12 cellular contexts compared by ENCODE assay signal in genomic region chr3:135125171-135125801, GRCh38.
DNase-seq lines count a peak whose midpoint lies in the region; ATAC-seq and TF ChIP-seq lines count a peak whose summit lies in the region.
"Had no signal": no experiment of that assay in that cellular context is flagged by ENCODE, and none has a peak within 500 bp of the region (broad histone marks: within the 10 kb centered on the region; RNA-seq: fewer than 3 reads in every experiment).

No MANE protein-coding gene starts in this region.

- DNase-seq in A673 (ENCODE audit: low spot score) (peak; percentile 24), HCT116 (ENCODE audit: low read depth, low spot score) (no peak), SK-N-MC (ENCODE audit: low read depth, low spot score) (peak; percentile 6), foreskin fibroblast (peak; percentile 16 to 39), WERI-Rb-1 (no peak), SHP77 treated with DMSO at 0.1 percent for 48 hours (lab: John Stamatoyannopoulos, UW) (no peak)
- no peak for DNase-seq in activated CD8-positive, alpha-beta memory T cell treated with anti-CD3 and anti-CD28 coated beads for 24 hours
- DNase-seq: NCI-H345, right cardiac atrium had no signal

- CTCF ChIA-PET in A673 (lab: Charles Lee) (no interaction called here), HCT116 (lab: Charles Lee) (no interaction called here)

- no peaks in the 10 kb centered on the region for H3K9me2 ChIP-seq in HCT116 (ENCODE audit: insufficient read depth)

- TF ChIP-seq CTCF in A673 (conservative IDR thresholded peaks at IDR 0.05; ENCODE audit: low read depth, low read length) (no peak), HCT116 (IDR thresholded peaks at IDR 0.05 in 2 of 3, conservative IDR thresholded peaks at IDR 0.05 in 1 of 3; ENCODE audit: borderline replicate concordance in 1 of 3, insufficient read depth in 1 of 3, low read depth in 2 of 3, low read length in 2 of 3) (no peak), foreskin fibroblast (IDR thresholded peaks at IDR 0.05; ENCODE audit: low read depth, low read length) (no peak), WERI-Rb-1 (IDR thresholded peaks at IDR 0.05; ENCODE audit: low read depth, low read length) (no peak)

- intact Hi-C loops in A673 (cut with micrococcal nuclease; ENCODE audit: unreplicated experiment) (no loop called here), HCT116 (cut with micrococcal nuclease) (loop anchor here (2.0 kb wide), 1 partner anchor 18 kb away; no protein-coding TSS in a partner anchor)

- H3K36me3 ChIP-seq in A673 (ENCODE audit: insufficient read depth, low read length, poor library complexity, severe bottlenecking): no peaks in the 10 kb centered on the region
- no peaks in the 10 kb centered on the region for H3K36me3 ChIP-seq in HCT116 (ENCODE audit: control insufficient read depth in 1 of 2, insufficient read depth in 2 of 2, low read length in 2 of 2)
- H3K36me3 ChIP-seq in SK-N-MC (ENCODE audit: insufficient read depth, low read length): no peaks in the 10 kb centered on the region
- H3K36me3 ChIP-seq in WERI-Rb-1: no peaks in the 10 kb centered on the region

- no peaks in the 10 kb centered on the region for H4K20me1 ChIP-seq in HCT116 (ENCODE audit: insufficient read depth)

- RAD21 ChIA-PET in HCT116 (lab: Charles Lee; ENCODE audit: low non-redundant PET in 1 of 2, low total read pairs in 2 of 2, uncharacterized antibody in 2 of 2, unreplicated experiment in 2 of 2): no interaction called here

- TF ChIP-seq RAD21 in HCT116 (IDR thresholded peaks at IDR 0.05; ENCODE audit: low read depth): no peak

- H3K9me3 ChIP-seq in A673 (ENCODE audit: low read depth, low read length, poor library complexity, severe bottlenecking): no peaks in the 10 kb centered on the region
- no peaks in the 10 kb centered on the region for H3K9me3 ChIP-seq in HCT116 (ENCODE audit: control insufficient read depth in 1 of 2, insufficient read depth in 1 of 2, low read depth in 1 of 2, low read length in 2 of 2)
- H3K9me3 ChIP-seq in SK-N-MC (ENCODE audit: low read depth, low read length): no peaks in the 10 kb centered on the region
- H3K9me3 ChIP-seq in WERI-Rb-1 (ENCODE audit: severe bottlenecking): no peaks in the 10 kb centered on the region

- POLR2A ChIA-PET in A673 (lab: Charles Lee; ENCODE audit: low non-redundant PET): no interaction called here
- POLR2A ChIA-PET in HCT116 (lab: Charles Lee): no interaction called here

- H3K27ac ChIP-seq in A673 (ENCODE audit: low read depth, low read length, poor library complexity, severe bottlenecking) (no peak overlapping the region), HCT116 (ENCODE audit: low read depth, low read length) (no peak overlapping the region), SK-N-MC (no peak overlapping the region), WERI-Rb-1 (no peak overlapping the region)
- H3K27ac ChIP-seq: C4-2B, VCaP had no signal

- TF ChIP-seq POLR2A in HCT116 (IDR thresholded peaks at IDR 0.05; ENCODE audit: borderline replicate concordance, extremely low read depth, insufficient read depth, insufficient read length): no peak

- BruUV-seq in A673 (replicated peaks; lab: Mats Ljungman, UMichigan) (no TSS peak), HCT116 (replicated peaks; lab: Mats Ljungman, UMichigan) (no TSS peak)

- no peak overlapping the region for H3K9ac ChIP-seq in HCT116 (ENCODE audit: low read length)
- no peak overlapping the region for H3K9ac ChIP-seq in SK-N-MC (ENCODE audit: insufficient read length)

- H3K4me3 ChIP-seq in A673 (ENCODE audit: low read depth, low read length, poor library complexity, severe bottlenecking) (no peak overlapping the region), HCT116 (replicated peaks in 1 of 2; ENCODE audit: low read depth in 1 of 2, low read length in 2 of 2) (no peak overlapping the region), SK-N-MC (no peak overlapping the region), foreskin fibroblast (ENCODE audit: low read depth in 1 of 2, low read length in 2 of 2) (no peak overlapping the region), WERI-Rb-1 (ENCODE audit: low read depth, low read length) (no peak overlapping the region)

- no peak for ATAC-seq in HCT116
- no peak for ATAC-seq in HG02885 (IDR thresholded peaks at IDR 0.05; ENCODE audit: poor library complexity, unreplicated experiment)
- ATAC-seq: right cardiac atrium had no signal

- H3K27me3 ChIP-seq in A673 (replicated peaks; ENCODE audit: insufficient read depth, low read depth, low read length, poor library complexity) (peaks cover 3% of the 10 kb centered on the region), HCT116 (ENCODE audit: insufficient read depth, low read length) (no peaks in the 10 kb centered on the region; the same call in 1 of the 2 replicates), WERI-Rb-1 (ENCODE audit: insufficient read depth, low read depth, severe bottlenecking) (no peaks in the 10 kb centered on the region)

- H3K4me2 ChIP-seq in HCT116 (ENCODE audit: low read length): no peak overlapping the region

- no peaks in the 10 kb centered on the region for H3K79me2 ChIP-seq in HCT116 (ENCODE audit: insufficient read depth, low read length)

- no peak overlapping the region for H2AFZ ChIP-seq in HCT116 (ENCODE audit: low read depth, low read length, poor library complexity, severe bottlenecking)

- H3K4me1 ChIP-seq in A673 (ENCODE audit: insufficient read depth, low read length, poor library complexity, severe bottlenecking) (no peaks in the 10 kb centered on the region), HCT116 (ENCODE audit: control insufficient read depth in 1 of 2, insufficient read depth in 2 of 2, low read length in 2 of 2) (no peaks in the 10 kb centered on the region)

TF ChIP-seq in HCT116, 20 proteins besides CTCF, POLR2A, EP300 and RAD21:
- no peak for TF ChIP-seq SRF (IDR thresholded peaks at IDR 0.05; ENCODE audit: low read depth)
- no peak for TF ChIP-seq ELF1 (IDR thresholded peaks at IDR 0.05; ENCODE audit: borderline replicate concordance, low read depth)
- TF ChIP-seq SP1 (IDR thresholded peaks at IDR 0.05; ENCODE audit: low read depth): no peak
- no peak for TF ChIP-seq TCF7L2 (IDR thresholded peaks at IDR 0.05; ENCODE audit: borderline replicate concordance, extremely low read depth, insufficient read depth, insufficient read length)
- TF ChIP-seq CEBPB (IDR thresholded peaks at IDR 0.05; ENCODE audit: low read depth): no peak
- peak; percentile 81 for TF ChIP-seq REST (IDR thresholded peaks at IDR 0.05; ENCODE audit: low read depth)
- no peak for TF ChIP-seq EGR1 (IDR thresholded peaks at IDR 0.05; ENCODE audit: low read depth)

Comparison
In these comparisons a context has a peak if more than half of its experiments do, and no peak if none do; other contexts are left out.
1. DNase-seq: peak in A673 (single experiment), SK-N-MC (single experiment) and foreskin fibroblast (2 of 2); none in HCT116 (single experiment), WERI-Rb-1 (single experiment), activated CD8-positive, alpha-beta memory T cell treated with anti-CD3 and anti-CD28 coated beads for 24 hours (single experiment) and SHP77 treated with DMSO at 0.1 percent for 48 hours (single experiment).